In genomic region chr18:155688-156087, GRCh38 we compare ENCODE assay signal across 22 cellular contexts. TPM values are rescaled to one million over a fixed set of nuclear protein-coding genes. Genes with fewer than 3 reads are reported as not detected.
A peak's percentile ranks its signal among the peaks of the same experiment; 100 is the strongest.
DNase-seq lines count a peak whose midpoint lies in the region; ATAC-seq, FAIRE-seq and TF ChIP-seq lines count a peak whose summit lies in the region.
"Had no signal": no experiment of that assay in that cellular context is flagged by ENCODE, and none has a peak within 500 bp of the region (broad histone marks: within the 10 kb centered on the region; RNA-seq: fewer than 3 reads in every experiment).

No MANE protein-coding gene starts in this region.

- DNase-seq in DMS79 treated with DMSO at 0.1 percent for 48 hours (lab: John Stamatoyannopoulos, UW) (peak; percentile 7), DMS79 (lab: John Stamatoyannopoulos, UW) (no peak), K562 (ENCODE audit: extremely low read depth in 1 of 4, low spot score in 3 of 4) (no peak), dermis blood vessel endothelial cell (no peak), tibial nerve (ENCODE audit: low spot score in 2 of 2) (no peak)
- no peak for DNase-seq in stimulated activated naive B cell treated with anti-CD40 and anti-IgM and Interleukin-4, amounts not matched to agents 10 μg/mL and 1 μg/mL and 100 μg/mL, for 72 hours
- DNase-seq: Caco-2; CD4-positive, CD25-positive, alpha-beta regulatory T cell; CD8-positive, alpha-beta T cell; DMS153; GF-D8; GOT3; HFFc6 had no signal

- no TSS peak for BruUV-seq in K562 (replicated peaks; lab: Mats Ljungman, UMichigan)

- intact Hi-C loops in K562 (cut with micrococcal nuclease), result loop anchor here (5.0 kb wide), 2 partner anchors 43 to 112 kb away; partner anchors contain the start of gene THOC1

- H4K20me1 ChIP-seq in K562 (replicated peaks; ENCODE audit: control insufficient read depth, insufficient read depth, low read length), result peaks cover 7% of the 10 kb centered on the region; the same call in 1 of the 2 replicates

- H3K27ac ChIP-seq in K562 (ENCODE audit: extremely low read depth, low read depth, low read length) (no peak overlapping the region), tibial nerve (no peak overlapping the region)
- H3K27ac ChIP-seq: 22Rv1, BLaER1, C4-2B had no signal

- FAIRE-seq in K562 (lab: Jason Lieb, UNC), result no peak
- FAIRE-seq: A204.1, GM12891, GM18507, H54 had no signal

- CTCF ChIA-PET in K562 (lab: Yijun Ruan, JAX; ENCODE audit: low intra/inter-chr PET ratio), result interaction anchor here (0.6 kb wide), 1 partner anchor 62 kb away, joined by 3 read pairs; no protein-coding TSS in a partner anchor

- H3K79me2 ChIP-seq in K562 (ENCODE audit: control insufficient read depth, insufficient read depth, low read length), result peaks cover 24% of the 10 kb centered on the region

- peaks cover 4 to 21% of the 10 kb centered on the region in 2 donors for H3K4me1 Mint-ChIP-seq in stimulated activated naive B cell treated with anti-CD40 and anti-IgM and Interleukin-4, amounts not matched to agents 10 μg/mL and 1 μg/mL and 100 μg/mL, for 72 hours

- 76% methylated on average over 6 of the region's 6 CpGs for WGBS in K562 (ENCODE audit: insufficient coverage, low coverage, missing lambda C conversion rate)
- 84 to 87% methylated on average over 6 of the region's 6 CpGs for WGBS in tibial nerve, 2 donors

- TF ChIP-seq CTCF in K562 (IDR thresholded peaks at IDR 0.05 in 2 of 3, conservative IDR thresholded peaks at IDR 0.05 in 1 of 3; ENCODE audit: insufficient read depth in 2 of 3, low read depth in 1 of 3, low read length in 3 of 3) (no peak), tibial nerve (IDR thresholded peaks at IDR 0.05) (no peak)

- H3K4me2 ChIP-seq in K562 (ENCODE audit: insufficient read depth, low read length), result no peak overlapping the region
- H3K4me2 ChIP-seq: BLaER1 had no signal

- no peak overlapping the region for H3K9ac ChIP-seq in K562 (ENCODE audit: insufficient read depth in 1 of 2, low read depth in 2 of 2, low read length in 2 of 2)
- H3K9ac ChIP-seq: BLaER1 had no signal

- TF ChIP-seq EP300 in K562 (IDR thresholded peaks at IDR 0.05; ENCODE audit: low read length) (no peak), tibial nerve (IDR thresholded peaks at IDR 0.05) (no peak)

- no peak for TF ChIP-seq RAD21 in K562 (CRISPR knock-in tag; conservative IDR thresholded peaks at IDR 0.05 in 1 of 2, IDR thresholded peaks at IDR 0.05 in 1 of 2)

- no peak overlapping the region for H3K4me3 Mint-ChIP-seq in stimulated activated naive B cell treated with anti-CD40 and anti-IgM and Interleukin-4, amounts not matched to agents 10 μg/mL and 1 μg/mL and 100 μg/mL, for 72 hours
- H3K4me3 Mint-ChIP-seq: B cell; CD8-positive, alpha-beta T cell; HFFc6 had no signal

- peak overlapping the region; percentile 37 for H3K27ac Mint-ChIP-seq in stimulated activated naive B cell treated with anti-CD40 and anti-IgM and Interleukin-4, amounts not matched to agents 10 μg/mL and 1 μg/mL and 100 μg/mL, for 72 hours
- H3K27ac Mint-ChIP-seq: B cell; CD8-positive, alpha-beta T cell; HFFc6 had no signal

- H3K4me3 ChIP-seq in K562 (no peak overlapping the region), tibial nerve (no peak overlapping the region)
- H3K4me3 ChIP-seq: BLaER1, HAP-1 had no signal

- TF ChIP-seq POLR2A in K562 (conservative IDR thresholded peaks at IDR 0.05), result no peak
- no peak for TF ChIP-seq POLR2A in tibial nerve (IDR thresholded peaks at IDR 0.05)

- peaks cover 14 to 18% of the 10 kb centered on the region in 2 experiments; a peak in 4 of 5 replicates for H3K4me1 ChIP-seq in K562 (replicated peaks in 1 of 2; ENCODE audit: control insufficient read depth in 2 of 2, insufficient read depth in 2 of 2, low read length in 2 of 2)
- H3K4me1 ChIP-seq in tibial nerve, result peaks cover 0 to 16% (median 13%) of the 10 kb centered on the region in 4 donors

- no peaks in the 10 kb centered on the region for H3K9me3 Mint-ChIP-seq in stimulated activated naive B cell treated with anti-CD40 and anti-IgM and Interleukin-4, amounts not matched to agents 10 μg/mL and 1 μg/mL and 100 μg/mL, for 72 hours
- H3K9me3 Mint-ChIP-seq: CD4-positive, CD25-positive, alpha-beta regulatory T cell; CD8-positive, alpha-beta T cell; HFFc6 had no signal

- H3K27me3 ChIP-seq in K562 (ENCODE audit: control insufficient read depth in 2 of 2, insufficient read depth in 2 of 2, low read length in 2 of 2) (no peaks in the 10 kb centered on the region), tibial nerve (no peaks in the 10 kb centered on the region)
- H3K27me3 ChIP-seq: BLaER1 had no signal

- no peaks in the 10 kb centered on the region for H3K9me1 ChIP-seq in K562 (ENCODE audit: control insufficient read depth, insufficient read depth, low read length)

- H3K36me3 Mint-ChIP-seq in stimulated activated naive B cell treated with anti-CD40 and anti-IgM and Interleukin-4, amounts not matched to agents 10 μg/mL and 1 μg/mL and 100 μg/mL, for 72 hours, result no peaks in the 10 kb centered on the region
- H3K36me3 Mint-ChIP-seq: CD4-positive, CD25-positive, alpha-beta regulatory T cell had no signal

- H3K9me3 ChIP-seq in K562 (replicated peaks; ENCODE audit: control insufficient read depth, insufficient read depth, low read depth, low read length), result no peaks in the 10 kb centered on the region
- no peaks in the 10 kb centered on the region for H3K9me3 ChIP-seq in tibial nerve
- H3K9me3 ChIP-seq: BLaER1, Caco-2, HAP-1 had no signal

- H2AFZ ChIP-seq in K562 (ENCODE audit: low read depth, low read length), result peak overlapping the region; percentile 71

- POLR2A ChIA-PET in K562 (lab: Yijun Ruan, JAX), result interaction anchor here (1.3 kb wide), 1 partner anchor 15 kb away, joined by 3 read pairs; no protein-coding TSS in a partner anchor

- no peak for ATAC-seq in K562
- ATAC-seq in stimulated activated naive B cell treated with anti-CD40 and anti-IgM and Interleukin-4, amounts not matched to agents 10 μg/mL and 1 μg/mL and 100 μg/mL, for 72 hours (replicated peaks), result no peak
- ATAC-seq: CD8-positive, alpha-beta T cell had no signal

- H3K27me3 Mint-ChIP-seq in stimulated activated naive B cell treated with anti-CD40 and anti-IgM and Interleukin-4, amounts not matched to agents 10 μg/mL and 1 μg/mL and 100 μg/mL, for 72 hours, result peaks cover 0 to 10% of the 10 kb centered on the region in 2 donors

- H3K36me3 ChIP-seq in K562 (ENCODE audit: control insufficient read depth, insufficient read depth, low read length) (peaks cover 6% of the 10 kb centered on the region; the same call in 1 of the 3 replicates), tibial nerve (no peaks in the 10 kb centered on the region)
- H3K36me3 ChIP-seq: HAP-1 had no signal

- in situ Hi-C loops in K562 (cut with MboI), result no loop called here

TF ChIP-seq in K562, 482 proteins besides CTCF, POLR2A, EP300 and RAD21 (continues in another document):
- TF ChIP-seq CEBPG (CRISPR knock-in tag; IDR thresholded peaks at IDR 0.05) (peak; percentile 62), CEBPG (tag; conservative IDR thresholded peaks at IDR 0.05 in 1 of 2, IDR thresholded peaks at IDR 0.05 in 1 of 2) (peak; percentile 45 to 67; a peak in 2 of 4 replicates), EGR1 (conservative IDR thresholded peaks at IDR 0.05) (0 out of 2 replicates have a peak, but pooled peaks have one; percentile 10), SMAD4 (CRISPR knock-in tag; conservative IDR thresholded peaks at IDR 0.05) (0 out of 2 replicates have a peak, but pooled peaks have one; percentile 25), ZKSCAN3 (CRISPR knock-in tag; IDR thresholded peaks at IDR 0.05) (no peak), CEBPB (tag; IDR thresholded peaks at IDR 0.05) (peak; percentile 64), ZNF408 (CRISPR knock-in tag; IDR thresholded peaks at IDR 0.05; ENCODE audit: low read depth) (no peak)
- TF ChIP-seq, protein P1, sequence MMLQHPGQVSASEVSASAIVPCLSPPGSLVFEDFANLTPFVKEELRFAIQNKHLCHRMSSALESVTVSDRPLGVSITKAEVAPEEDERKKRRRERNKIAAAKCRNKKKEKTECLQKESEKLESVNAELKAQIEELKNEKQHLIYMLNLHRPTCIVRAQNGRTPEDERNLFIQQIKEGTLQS (IDR thresholded peaks at IDR 0.05), result peak; percentile 80
- TF ChIP-seq, protein P1 (CRISPR knock-in tag; conservative IDR thresholded peaks at IDR 0.05), result no peak
- TF ChIP-seq, protein P2, sequence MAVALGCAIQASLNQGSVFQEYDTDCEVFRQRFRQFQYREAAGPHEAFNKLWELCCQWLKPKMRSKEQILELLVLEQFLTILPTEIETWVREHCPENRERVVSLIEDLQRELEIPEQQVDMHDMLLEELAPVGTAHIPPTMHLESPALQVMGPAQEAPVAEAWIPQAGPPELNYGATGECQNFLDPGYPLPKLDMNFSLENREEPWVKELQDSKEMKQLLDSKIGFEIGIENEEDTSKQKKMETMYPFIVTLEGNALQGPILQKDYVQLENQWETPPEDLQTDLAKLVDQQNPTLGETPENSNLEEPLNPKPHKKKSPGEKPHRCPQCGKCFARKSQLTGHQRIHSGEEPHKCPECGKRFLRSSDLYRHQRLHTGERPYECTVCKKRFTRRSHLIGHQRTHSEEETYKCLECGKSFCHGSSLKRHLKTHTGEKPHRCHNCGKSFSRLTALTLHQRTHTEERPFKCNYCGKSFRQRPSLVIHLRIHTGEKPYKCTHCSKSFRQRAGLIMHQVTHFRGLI (CRISPR knock-in tag; IDR thresholded peaks at IDR 0.05), result no peak

RNA-seq across cellular contexts. Expression of gene USP14, which starts 2.7 kb away (rescaled TPM):
- total RNA-seq in K562 (2011; cell fraction: chromatin; rRNA removed; ENCODE audit: low replicate concordance), result 31.1 and 120 TPM in 2 replicates
- total RNA-seq in K562 (2011; cell fraction: nucleolus; rRNA removed), result 14.7 and 20.5 TPM in 2 replicates
- 38.9 and 53.7 TPM in 2 replicates for total RNA-seq in K562 (2011; cell fraction: nucleoplasm; rRNA removed)
- total RNA-seq in K562 (2014; rRNA removed) (18.7 and 20.5 TPM in 2 replicates), K562 (2014; rRNA removed; fragmentation: Illumina TruSeq; extraction: Trizol) (34.3 and 37.5 TPM in 2 replicates), K562 (2015; rRNA removed; fragmentation: Illumina TruSeq; extraction: Trizol) (25.7 and 28.3 TPM in 2 replicates), K562 (2021) (114 and 122 TPM in 2 replicates), dermis blood vessel endothelial cell (22.0 and 92.5 TPM in 2 replicates), tibial nerve (10 to 100 TPM; 33.3 to 34.7 (median 34.1) TPM)
- polyA plus RNA-seq in K562 (2011; rRNA removed) (56.5 and 63.9 TPM in 2 replicates), K562 (2014; fragmentation: Illumina TruSeq; extraction: Trizol) (124 and 129 TPM in 2 replicates), K562 (2014; fragmentation: Nextera tagmentation; extraction: Ambion mirVana) (10 to 100 TPM; 34.4 to 40.3 TPM), K562 (2014; rRNA removed) (44.6 and 67.2 TPM in 2 replicates)
- 10.5 and 22.7 TPM in 2 replicates for polyA plus RNA-seq in K562 (2011; cell fraction: cytosol; rRNA removed)
- 24.4 and 57.0 TPM in 2 replicates for polyA plus RNA-seq in K562 (2011; cell fraction: nucleus; rRNA removed)
- 63.7 and 85.9 TPM in 2 replicates for polyA plus RNA-seq in K562 (2012)
- 35.5 and 64.2 TPM in 2 replicates for polyA minus RNA-seq in K562 (2011; rRNA and poly(A)+ RNA removed)
- polyA minus RNA-seq in K562 (2011; cell fraction: cytosol; rRNA and poly(A)+ RNA removed), result 51.2 and 61.3 TPM in 2 replicates
- polyA minus RNA-seq in K562 (2011; cell fraction: nucleus; rRNA and poly(A)+ RNA removed), result 13.6 and 32.7 TPM in 2 replicates
